ENCODE assay signal across 22 cellular contexts in the genomic region with DNA sequence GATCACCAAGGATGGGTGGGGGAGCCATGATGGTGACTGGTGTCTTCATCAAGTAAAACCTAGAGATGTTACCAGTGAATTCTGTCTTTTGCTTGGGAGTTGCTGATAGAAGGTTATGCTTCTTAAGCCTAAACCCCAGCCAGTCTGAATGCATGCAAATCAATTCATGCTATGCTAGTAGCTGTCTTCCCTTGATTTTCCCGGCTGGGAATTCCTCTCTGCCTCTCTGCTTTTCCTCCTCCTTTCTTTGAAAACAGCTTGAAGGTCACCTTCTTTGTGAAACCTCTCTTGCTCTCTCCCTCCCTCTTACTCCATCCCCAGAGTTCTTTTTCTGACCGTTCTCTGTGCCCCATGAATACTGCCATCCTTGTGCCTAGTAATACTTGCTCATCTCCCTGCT. TPM values are rescaled to one million over a fixed set of nuclear protein-coding genes. Genes with fewer than 3 reads are reported as not detected.
"Had no signal": no experiment of that assay in that cellular context is flagged by ENCODE, and none has a peak within 500 bp of the region (broad histone marks: within the 10 kb centered on the region; RNA-seq: fewer than 3 reads in every experiment).

No MANE protein-coding gene starts in this region.

- H3K4me1 ChIP-seq: heart right ventricle, left lung, spleen, upper lobe of right lung had no signal

- H3K27ac Mint-ChIP-seq: activated naive CD8-positive, alpha-beta T cell treated with anti-CD3 and anti-CD28 coated beads for 36 hours; immature natural killer cell; naive thymus-derived CD4-positive, alpha-beta T cell; progenitor cell of endocrine pancreas had no signal

- ATAC-seq: activated T-cell treated with anti-CD3 and anti-CD28 coated beads, Interleukin-2, amount 50 U/mL, for 4 hours; heart right ventricle; left lung; naive thymus-derived CD4-positive, alpha-beta T cell; stimulated activated naive CD8-positive, alpha-beta T cell treated with anti-CD3 and anti-CD28 coated beads, Interleukin-15, Interleukin-2, amounts not matched to agents 100 U/mL and 50 U/mL, for 24 hours; upper lobe of right lung had no signal

- H3K4me3 ChIP-seq: heart right ventricle, left lung, lung, spleen, upper lobe of right lung had no signal

- H3K27ac ChIP-seq: epithelial cell of prostate, heart right ventricle, left lung, spleen, upper lobe of right lung, VCaP had no signal

- DNase-seq: activated CD4-positive, alpha-beta T cell treated with anti-CD3 and anti-CD28 coated beads, Interleukin-2, amount 50 U/mL, for 1 hour; activated CD4-positive, CD25-positive, alpha-beta regulatory T cell treated with anti-CD3 and anti-CD28 coated beads, Interleukin-2, amount 50 U/mL, for 72 hours; activated CD8-positive, alpha-beta memory T cell treated with anti-CD3 and anti-CD28 coated beads for 24 hours; activated CD8-positive, alpha-beta memory T cell treated with anti-CD3 and anti-CD28 coated beads, Interleukin-2, amount 50 U/mL, for 4 hours; activated naive CD4-positive, alpha-beta T cell treated with Interleukin-2 at 50 U/mL for 16 hours; activated naive CD8-positive, alpha-beta T cell treated with anti-CD3 and anti-CD28 coated beads for 36 hours; activated T-cell treated with anti-CD3 and anti-CD28 coated beads, Interleukin-2, amount 50 U/mL, for 4 hours; cerebellar nuclear complex; cortex of kidney; heart right ventricle; immature natural killer cell; kidney glomerular epithelial cell; left lung; naive thymus-derived CD4-positive, alpha-beta T cell; spleen; stimulated activated CD4-positive, alpha-beta T cell treated with anti-CD3 and anti-CD28 coated beads, Interleukin-4, amount 100 ng/mL, for 1 hour; stimulated activated naive CD8-positive, alpha-beta T cell treated with anti-CD3 and anti-CD28 coated beads, Interleukin-15, Interleukin-2, amounts not matched to agents 100 U/mL and 50 U/mL, for 24 hours; upper lobe of right lung had no signal

- H3K36me3 ChIP-seq: heart right ventricle, left lung, spleen, upper lobe of right lung had no signal

- H3K27me3 ChIP-seq: left lung, spleen, upper lobe of right lung had no signal

- H3K9me3 ChIP-seq: heart right ventricle, left lung, spleen, upper lobe of right lung had no signal

- H3K27me3 Mint-ChIP-seq: activated naive CD8-positive, alpha-beta T cell treated with anti-CD3 and anti-CD28 coated beads for 36 hours; progenitor cell of endocrine pancreas had no signal

- H3K9me3 Mint-ChIP-seq: activated naive CD8-positive, alpha-beta T cell treated with anti-CD3 and anti-CD28 coated beads for 36 hours; activated T-cell treated with anti-CD3 and anti-CD28 coated beads, Interleukin-2, amount 50 U/mL, for 4 hours; naive thymus-derived CD4-positive, alpha-beta T cell had no signal

- H3K36me3 Mint-ChIP-seq: activated naive CD8-positive, alpha-beta T cell treated with anti-CD3 and anti-CD28 coated beads for 36 hours; immature natural killer cell had no signal

- H3K4me3 Mint-ChIP-seq: activated naive CD8-positive, alpha-beta T cell treated with anti-CD3 and anti-CD28 coated beads for 36 hours; activated T-cell treated with anti-CD3 and anti-CD28 coated beads, Interleukin-2, amount 50 U/mL, for 4 hours; immature natural killer cell; naive thymus-derived CD4-positive, alpha-beta T cell had no signal

- H3K4me1 Mint-ChIP-seq: activated naive CD8-positive, alpha-beta T cell treated with anti-CD3 and anti-CD28 coated beads for 36 hours; immature natural killer cell had no signal

RNA-seq across cellular contexts. Expression of a gene that starts 58.9 kb away (rescaled TPM):
- total RNA-seq: activated naive CD8-positive, alpha-beta T cell treated with anti-CD3 and anti-CD28 coated beads for 36 hours had no signal
